8 cellular contexts compared by ENCODE assay signal in genomic region chr2:210476194-210477128, GRCh38. TPM values are rescaled to one million over a fixed set of nuclear protein-coding genes. Genes with fewer than 3 reads are reported as not detected.
DNase-seq lines count a peak whose midpoint lies in the region; ATAC-seq, FAIRE-seq and TF ChIP-seq lines count a peak whose summit lies in the region.

Gene LANCL1 (minus strand): TSS chr2:210476759. CDS start chr2:210476396, 363 bp downstream.

- H3K27ac ChIP-seq in upper lobe of right lung = peak within 1 kb of the TSS; percentile 80

- H3K36me3 Mint-ChIP-seq in T-helper 1 cell treated with Interleukin-12 subunit alpha and Interleukin-12 subunit beta and Interleukin-4 antibody, amounts not matched to agents 30 μg/mL and 1 μg/mL, for 36 hours (ENCODE audit: low read depth) = peaks cover 11% of the 10 kb centered on the region

- peak within 1 kb of the TSS; percentile 97 for H3K27ac Mint-ChIP-seq in T-helper 1 cell treated with Interleukin-12 subunit alpha and Interleukin-12 subunit beta and Interleukin-4 antibody, amounts not matched to agents 30 μg/mL and 1 μg/mL, for 36 hours

- H3K27me3 ChIP-seq in upper lobe of right lung = no peaks in the 10 kb centered on the region

- DNase-seq in GM12892 (ENCODE audit: insufficient read length) (peak; percentile 70), NCI-H1436 treated with DMSO at 0.1 percent for 48 hours (lab: John Stamatoyannopoulos, UW) (peak; percentile 74), amniotic stem cell (lab: John Stamatoyannopoulos, UW) (peak; percentile 63), left cardiac atrium (peak; percentile 94), posterior vena cava (ENCODE audit: low spot score) (peak; percentile 96), upper lobe of right lung (peak; percentile 94)

- FAIRE-seq in GM12892 (lab: Jason Lieb, UNC) = peak; percentile 94

- no peaks in the 10 kb centered on the region for H3K9me3 Mint-ChIP-seq in T-helper 1 cell treated with Interleukin-12 subunit alpha and Interleukin-12 subunit beta and Interleukin-4 antibody, amounts not matched to agents 30 μg/mL and 1 μg/mL, for 36 hours

- H3K4me1 ChIP-seq in upper lobe of right lung = peaks cover 8% of the 10 kb centered on the region

- H3K27me3 Mint-ChIP-seq in T-helper 1 cell treated with Interleukin-12 subunit alpha and Interleukin-12 subunit beta and Interleukin-4 antibody, amounts not matched to agents 30 μg/mL and 1 μg/mL, for 36 hours (ENCODE audit: low read depth) = no peaks in the 10 kb centered on the region

- H3K4me1 Mint-ChIP-seq in T-helper 1 cell treated with Interleukin-12 subunit alpha and Interleukin-12 subunit beta and Interleukin-4 antibody, amounts not matched to agents 30 μg/mL and 1 μg/mL, for 36 hours (ENCODE audit: low read depth) = peaks cover 35% of the 10 kb centered on the region

- ATAC-seq in HG02840 (IDR thresholded peaks at IDR 0.05; ENCODE audit: low FRiP score, unreplicated experiment) = peak; percentile 100
- ATAC-seq in left cardiac atrium = peak; percentile 100
- peak; percentile 100 for ATAC-seq in upper lobe of right lung

- H3K4me3 Mint-ChIP-seq in T-helper 1 cell treated with Interleukin-12 subunit alpha and Interleukin-12 subunit beta and Interleukin-4 antibody, amounts not matched to agents 30 μg/mL and 1 μg/mL, for 36 hours = peak within 1 kb of the TSS; percentile 97

- intact Hi-C loops in left cardiac atrium (cut with DNase I) (no loop called here), posterior vena cava (cut with DNase I) (no loop called here), upper lobe of right lung (cut with DNase I) (no loop called here)

- peaks cover 11% of the 10 kb centered on the region for H3K36me3 ChIP-seq in upper lobe of right lung

- H3K4me3 ChIP-seq in upper lobe of right lung = peak within 1 kb of the TSS; percentile 73

- TF ChIP-seq POLR2A in GM12892 (IDR thresholded peaks at IDR 0.05; ENCODE audit: low read depth, low read length) = peak; percentile 85

- no peaks in the 10 kb centered on the region for H3K9me3 ChIP-seq in upper lobe of right lung

- TF ChIP-seq CTCF in upper lobe of right lung (IDR thresholded peaks at IDR 0.05) = no peak

RNA-seq across cellular contexts. Expression of gene LANCL1, which starts in this region (rescaled TPM):
- polyA plus RNA-seq in GM12892 (2012; ENCODE audit: missing spikeins) = 23.0 TPM
- total RNA-seq in left cardiac atrium (10 to 100 TPM; 46.7 to 48.3 TPM), posterior vena cava (10 to 100 TPM; 36.8 to 42.0 TPM), upper lobe of right lung (32.2 TPM)

Comparison
In these comparisons a context has a peak if more than half of its experiments do, and no peak if none do; other contexts are left out.
1. Peak in every context shown above with its lines: DNase-seq, ATAC-seq, H3K4me3 ChIP-seq and H3K27ac ChIP-seq.